Comparison of ENCODE assay signal across 23 cellular contexts in genomic region chr12:74563927-74564326, GRCh38.
"Had no signal": no experiment of that assay in that cellular context is flagged by ENCODE, and none has a peak within 500 bp of the region (broad histone marks: within the 10 kb centered on the region; RNA-seq: fewer than 3 reads in every experiment).

No MANE protein-coding gene starts in this region.

- H3K9me3 ChIP-seq: breast epithelium, colonic mucosa had no signal

- H3K4me3 ChIP-seq: breast epithelium, colonic mucosa had no signal

- H3K27ac ChIP-seq: breast epithelium, colonic mucosa had no signal

- H3K27me3 ChIP-seq: breast epithelium, colonic mucosa had no signal

- DNase-seq: activated B cell treated with CpG ODN at 0.5 μM for 24 hours; activated CD4-positive, alpha-beta T cell treated with anti-CD3 and anti-CD28 coated beads for 1 hour; activated CD4-positive, alpha-beta T cell treated with anti-CD3 and anti-CD28 coated beads, Interleukin-2, amount 10 ng/mL, durations not matched to agents 24 days and 14 days; activated CD4-positive, alpha-beta T cell treated with anti-CD3 and anti-CD28 coated beads, Interleukin-2, amount 50 U/mL, for 48 hours; activated CD8-positive, alpha-beta memory T cell treated with anti-CD3 and anti-CD28 coated beads, Interleukin-2, amount 10 ng/mL, durations not matched to agents 7 days and 5 days; activated effector memory CD4-positive, alpha-beta T cell treated with Interleukin-2 at 50 U/mL for 16 hours; activated naive CD4-positive, alpha-beta T cell; activated T-cell treated with anti-CD3 and anti-CD28 coated beads, Interleukin-2, amount 50 U/mL, for 24 hours; aorta; caudate nucleus; colonic mucosa; NCI-H1092; NCI-H1417; NCI-H1930; NCI-H2171; NCI-H2227 treated with DMSO at 0.1 percent for 48 hours; NCI-H446 treated with DMSO at 0.1 percent for 48 hours; PC-3; SIG-M5; T-cell; T-helper 2 cell; T1000 had no signal

- H3K36me3 ChIP-seq: breast epithelium, colonic mucosa had no signal

- ATAC-seq: activated CD8-positive, alpha-beta memory T cell treated with anti-CD3 and anti-CD28 coated beads, Interleukin-2, amount 10 ng/mL, durations not matched to agents 7 days and 5 days; PC-3; T-cell had no signal

- H3K4me1 ChIP-seq: breast epithelium, colonic mucosa had no signal
